Comparison of ENCODE assay signal across 20 cellular contexts in the genomic region with DNA sequence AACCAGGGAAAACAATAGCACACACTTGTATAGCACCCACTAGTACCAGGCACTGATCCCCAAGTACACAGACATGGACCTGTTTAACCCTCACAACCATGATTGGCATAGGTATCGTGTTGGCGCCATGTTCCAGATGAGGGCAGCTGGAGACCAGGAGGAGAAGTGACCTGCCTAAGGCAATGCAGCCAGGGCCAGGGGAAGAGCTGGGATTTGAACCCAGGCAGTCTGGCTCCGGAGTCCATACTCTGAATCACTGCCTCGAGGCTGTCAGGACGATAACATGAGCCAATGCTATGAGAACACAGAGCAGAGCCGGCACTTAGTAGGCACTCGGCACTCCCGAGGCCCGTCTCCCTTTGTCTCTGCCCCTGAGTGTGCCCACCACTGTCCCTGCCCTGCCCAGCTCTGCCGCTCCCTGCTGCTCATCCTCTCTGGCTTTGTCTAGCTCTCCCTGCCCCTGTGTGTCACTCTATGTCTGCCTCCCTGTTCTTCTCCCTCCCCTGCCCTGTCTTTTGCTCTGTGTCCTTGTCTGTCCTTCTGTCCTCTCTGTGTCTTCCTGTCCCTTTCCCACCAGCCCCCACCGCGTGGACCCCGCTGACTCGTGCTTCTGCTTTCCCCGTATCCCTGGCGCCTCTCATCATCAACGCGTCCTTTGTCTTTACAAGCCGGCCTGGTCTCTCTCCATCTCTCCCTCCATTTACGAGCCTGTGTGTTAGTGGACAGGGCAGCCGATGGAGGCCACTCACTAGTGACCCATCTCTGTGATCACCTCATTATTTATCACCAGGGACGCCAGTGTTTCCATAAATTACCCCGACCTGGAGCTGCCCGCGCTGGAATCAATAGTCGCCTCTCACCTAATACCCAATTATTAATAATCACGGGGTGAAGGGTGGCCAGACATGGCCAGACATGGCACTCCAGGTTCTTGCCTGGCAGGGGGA.
"Had no signal": no experiment of that assay in that cellular context is flagged by ENCODE, and none has a peak within 500 bp of the region (broad histone marks: within the 10 kb centered on the region; RNA-seq: fewer than 3 reads in every experiment).

No MANE protein-coding gene starts in this region.

- H3K4me1 Mint-ChIP-seq: immature natural killer cell, nephron had no signal

- H3K4me3 Mint-ChIP-seq: activated naive CD8-positive, alpha-beta T cell treated with anti-CD3 and anti-CD28 coated beads for 36 hours; activated T-cell treated with anti-CD3 and anti-CD28 coated beads, Interleukin-2, amount 50 U/mL, for 4 hours; immature natural killer cell; nephron; stimulated activated naive B cell treated with anti-CD40 and anti-IgM and Interleukin-4, amounts not matched to agents 10 μg/mL and 1 μg/mL and 100 μg/mL, for 72 hours; T-cell; type B pancreatic cell had no signal

- H3K9me3 ChIP-seq: left ventricle myocardium inferior, thoracic aorta had no signal

- DNase-seq: activated CD4-positive, alpha-beta T cell treated with anti-CD3 and anti-CD28 coated beads for 1 hour; activated CD4-positive, alpha-beta T cell treated with anti-CD3 and anti-CD28 coated beads, Interleukin-2, amount 50 U/mL, for 1 hour; activated CD8-positive, alpha-beta memory T cell treated with anti-CD3 and anti-CD28 coated beads, Interleukin-2, amount 50 U/mL, for 48 hours; activated naive CD4-positive, alpha-beta T cell; activated naive CD8-positive, alpha-beta T cell treated with anti-CD3 and anti-CD28 coated beads for 36 hours; activated T-cell treated with anti-CD3 and anti-CD28 coated beads, Interleukin-2, amount 50 U/mL, for 4 hours; central memory CD4-positive, alpha-beta T cell; immature natural killer cell; kidney glomerular epithelial cell; left ventricle myocardium inferior; retina; stimulated activated CD4-positive, alpha-beta T cell treated with anti-CD3 and anti-CD28 coated beads, Interleukin-2, amount 100 ng/mL, for 48 hours; stimulated activated CD8-positive, alpha-beta memory T cell treated with anti-CD3 and anti-CD28 coated beads, Interleukin-4, amount 100 ng/mL, for 48 hours; stimulated activated naive B cell treated with anti-CD40 and anti-IgM and Interleukin-4, amounts not matched to agents 10 μg/mL and 1 μg/mL and 100 μg/mL, for 72 hours; T-cell had no signal

- ATAC-seq: activated T-cell treated with anti-CD3 and anti-CD28 coated beads, Interleukin-2, amount 50 U/mL, for 4 hours; T-cell had no signal

- H3K9me3 Mint-ChIP-seq: activated naive CD8-positive, alpha-beta T cell treated with anti-CD3 and anti-CD28 coated beads for 36 hours; activated T-cell treated with anti-CD3 and anti-CD28 coated beads, Interleukin-2, amount 50 U/mL, for 4 hours; activated T-helper 2 cell treated with anti-CD3 and anti-CD28 coated beads, Interferon-gamma antibody, Interleukin-2, Interleukin-4, amounts not matched to agents 10 μg/mL and 5 μg/mL and 100 μg/mL, durations not matched to agents 14 hours and 24 hours and 36 hours; immature natural killer cell; nephron; stimulated activated naive B cell treated with anti-CD40 and anti-IgM and Interleukin-4, amounts not matched to agents 10 μg/mL and 1 μg/mL and 100 μg/mL, for 72 hours; T-cell; type B pancreatic cell had no signal

- H3K36me3 Mint-ChIP-seq: activated naive CD8-positive, alpha-beta T cell treated with anti-CD3 and anti-CD28 coated beads for 36 hours; immature natural killer cell; stimulated activated naive B cell treated with anti-CD40 and anti-IgM and Interleukin-4, amounts not matched to agents 10 μg/mL and 1 μg/mL and 100 μg/mL, for 72 hours; T-cell; type B pancreatic cell had no signal

- H3K27ac Mint-ChIP-seq: activated naive CD8-positive, alpha-beta T cell treated with anti-CD3 and anti-CD28 coated beads for 36 hours; activated T-helper 2 cell treated with anti-CD3 and anti-CD28 coated beads, Interferon-gamma antibody, Interleukin-2, Interleukin-4, amounts not matched to agents 10 μg/mL and 5 μg/mL and 100 μg/mL, durations not matched to agents 14 hours and 24 hours and 36 hours; immature natural killer cell; nephron; progenitor cell of endocrine pancreas; stimulated activated naive B cell treated with anti-CD40 and anti-IgM and Interleukin-4, amounts not matched to agents 10 μg/mL and 1 μg/mL and 100 μg/mL, for 72 hours; T-cell; type B pancreatic cell had no signal
